ENCODE assay signal across 12 cellular contexts in the genomic region with DNA sequence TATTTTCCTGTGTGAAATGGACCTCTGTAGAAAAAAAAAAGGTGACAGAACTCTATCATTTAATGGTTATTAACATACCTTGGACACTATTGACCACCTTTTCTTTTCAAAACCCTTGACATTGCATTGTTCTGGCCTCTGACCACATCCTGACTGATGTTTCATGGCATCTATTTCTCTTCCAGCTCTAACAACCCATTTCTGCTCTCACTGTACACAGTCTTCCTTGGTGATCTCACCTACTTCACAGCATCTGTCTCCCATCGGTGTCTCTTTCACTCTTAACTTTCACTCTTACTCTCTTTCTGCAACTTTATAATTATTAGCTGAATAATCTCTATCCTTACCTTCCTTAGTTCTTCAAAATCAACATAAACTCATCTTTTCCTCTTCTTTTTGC.
DNase-seq lines count a peak whose midpoint lies in the region; ATAC-seq, FAIRE-seq and TF ChIP-seq lines count a peak whose summit lies in the region.
"Had no signal": no experiment of that assay in that cellular context is flagged by ENCODE, and none has a peak within 500 bp of the region (broad histone marks: within the 10 kb centered on the region; RNA-seq: fewer than 3 reads in every experiment).

No MANE protein-coding gene starts in this region.

- H3K27ac Mint-ChIP-seq in natural killer cell treated with Interleukin-12 subunit alpha and Interleukin-12 subunit beta and Interleukin-15 and Interleukin-18, amount 100 ng/mL, for 72 hours, result peak overlapping the region; percentile 53 to 65

- peak; percentile 79 to 84 for ATAC-seq in natural killer cell treated with Interleukin-12 subunit alpha and Interleukin-12 subunit beta and Interleukin-15 and Interleukin-18, amount 100 ng/mL, for 72 hours

- no peak overlapping the region for H3K4me3 ChIP-seq in OCI-LY3 (ENCODE audit: low read length)

- no peak overlapping the region for H3K9ac ChIP-seq in OCI-LY3 (ENCODE audit: low read length)

- CTCF ChIA-PET in HEK293T (lab: Yijun Ruan, JAX), result no interaction called here

- no peak overlapping the region for H2AFZ ChIP-seq in OCI-LY3 (ENCODE audit: low read depth, low read length)

- peak; percentile 15 for DNase-seq in NCI-H2029 (lab: John Stamatoyannopoulos, UW)
- no peak for DNase-seq in NCI-H2029 treated with DMSO at 0.1 percent for 48 hours (lab: John Stamatoyannopoulos, UW)
- no peak for DNase-seq in H54 (ENCODE audit: insufficient read length, low spot score)
- no peak for DNase-seq in natural killer cell treated with Interleukin-12 subunit alpha and Interleukin-12 subunit beta and Interleukin-15 and Interleukin-18, amount 100 ng/mL, for 72 hours (ENCODE audit: low spot score)
- DNase-seq in HEK293T (ENCODE audit: extremely low spot score), result no peak
- DNase-seq in T1000 (lab: John Stamatoyannopoulos, UW), result no peak
- no peak for DNase-seq in ACHN
- DNase-seq: NCI-H1417 treated with DMSO at 0.1 percent for 48 hours had no signal

- in situ Hi-C loops in ACHN (cut with HindIII; ENCODE audit: low pct_ligation_motif_present, low pct_unique_long_range_greater_than_20kb, low sequenced_read_pairs), result no loop called here

- no peaks in the 10 kb centered on the region for H4K20me1 ChIP-seq in OCI-LY3 (ENCODE audit: insufficient read depth, low read length)

- TF ChIP-seq POLR2A in H54 (IDR thresholded peaks at IDR 0.05; ENCODE audit: low read depth, low read length), result no peak

- H3K4me2 ChIP-seq in OCI-LY3 (ENCODE audit: low read length), result peak overlapping the region; percentile 19

- POLR2A ChIA-PET in HEK293T (lab: Yijun Ruan, JAX), result no interaction called here

- peaks cover 31 to 36% of the 10 kb centered on the region in 2 donors for H3K4me1 Mint-ChIP-seq in natural killer cell treated with Interleukin-12 subunit alpha and Interleukin-12 subunit beta and Interleukin-15 and Interleukin-18, amount 100 ng/mL, for 72 hours (ENCODE audit: low read depth in 2 of 2)

- peaks cover 12% of the 10 kb centered on the region for H3K4me1 ChIP-seq in OCI-LY3 (ENCODE audit: low read length)

- no peaks in the 10 kb centered on the region for H3K27me3 ChIP-seq in OCI-LY3 (ENCODE audit: low read depth, low read length)

- no peaks in the 10 kb centered on the region for H3K36me3 ChIP-seq in OCI-LY3 (replicated peaks; ENCODE audit: low read depth, low read length)

- TF ChIP-seq CTCF in OCI-LY3 (IDR thresholded peaks at IDR 0.05; ENCODE audit: low read depth, low read length), result no peak

- no peaks in the 10 kb centered on the region for H3K9me3 ChIP-seq in OCI-LY3 (ENCODE audit: insufficient read depth, low read length)

- no peaks in the 10 kb centered on the region for H3K36me3 Mint-ChIP-seq in natural killer cell treated with Interleukin-12 subunit alpha and Interleukin-12 subunit beta and Interleukin-15 and Interleukin-18, amount 100 ng/mL, for 72 hours

- FAIRE-seq in H54 (lab: Jason Lieb, UNC), result peak; percentile 75
- FAIRE-seq: A204.1, colon had no signal

- H3K79me2 ChIP-seq in OCI-LY3 (ENCODE audit: low read length), result no peaks in the 10 kb centered on the region

- no peak overlapping the region for H3K27ac ChIP-seq in OCI-LY3 (ENCODE audit: low read length)
- H3K27ac ChIP-seq: RWPE1 had no signal

- no peaks in the 10 kb centered on the region for H3K27me3 Mint-ChIP-seq in natural killer cell treated with Interleukin-12 subunit alpha and Interleukin-12 subunit beta and Interleukin-15 and Interleukin-18, amount 100 ng/mL, for 72 hours

- H3K9me3 Mint-ChIP-seq in natural killer cell treated with Interleukin-12 subunit alpha and Interleukin-12 subunit beta and Interleukin-15 and Interleukin-18, amount 100 ng/mL, for 72 hours, result no peaks in the 10 kb centered on the region

- peak overlapping the region; percentile 73 for H3K4me3 Mint-ChIP-seq in natural killer cell treated with Interleukin-12 subunit alpha and Interleukin-12 subunit beta and Interleukin-15 and Interleukin-18, amount 100 ng/mL, for 72 hours

TF ChIP-seq in HEK293T, 16 proteins besides CTCF, POLR2A, EP300 and RAD21:
- TF ChIP-seq FOXM1 (IDR thresholded peaks at IDR 0.05; ENCODE audit: borderline replicate concordance) (no peak), SUZ12 (IDR thresholded peaks at IDR 0.05) (no peak), NFRKB (IDR thresholded peaks at IDR 0.05) (no peak), CTBP1 (IDR thresholded peaks at IDR 0.05; ENCODE audit: borderline replicate concordance) (no peak), SP1 (IDR thresholded peaks at IDR 0.05) (no peak), HDGF (IDR thresholded peaks at IDR 0.05; ENCODE audit: borderline replicate concordance) (no peak), ZNF384 (IDR thresholded peaks at IDR 0.05) (no peak), ARNT (IDR thresholded peaks at IDR 0.05) (no peak)
TF ChIP-seq in HEK293T: peak in this region for 0.
